In the genomic region with DNA sequence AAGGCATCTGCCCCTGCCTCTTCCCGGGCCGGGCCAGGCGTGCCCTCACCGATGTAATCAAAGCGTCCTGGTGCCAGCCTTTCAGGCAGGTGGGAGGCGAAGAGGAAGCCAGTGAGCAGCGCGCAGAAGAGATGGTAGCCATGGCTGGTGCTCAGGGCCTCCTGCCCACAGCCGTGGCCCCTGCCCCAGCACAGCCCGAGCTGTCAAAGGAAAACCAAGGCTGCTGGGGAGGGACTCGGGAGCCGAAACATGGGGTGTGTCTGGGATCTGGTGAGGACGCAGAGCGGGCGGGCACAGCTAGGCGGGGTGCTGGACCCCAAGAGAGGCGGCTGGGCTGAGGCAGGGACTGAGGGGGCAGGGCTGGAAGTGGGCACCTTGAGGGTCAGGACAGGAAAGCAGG, we compare ENCODE assay signal across 1 cellular context.
TF ChIP-seq lines count a peak whose summit lies in the region.

No MANE protein-coding gene starts in this region.

TF ChIP-seq in WTC11, 78 proteins besides CTCF, POLR2A, EP300 and RAD21:
- TF ChIP-seq ZNF281 (CRISPR knock-in tag; IDR thresholded peaks at IDR 0.05) (no peak), E2F4 (CRISPR knock-in tag; IDR thresholded peaks at IDR 0.05; ENCODE audit: borderline replicate concordance, low read depth) (no peak), CREM (CRISPR knock-in tag; IDR thresholded peaks at IDR 0.05) (no peak), RELA (CRISPR knock-in tag; IDR thresholded peaks at IDR 0.05; ENCODE audit: borderline replicate concordance) (no peak), ZNF121 (CRISPR knock-in tag; IDR thresholded peaks at IDR 0.05) (no peak), CDX4 (CRISPR knock-in tag; IDR thresholded peaks at IDR 0.05; ENCODE audit: borderline replicate concordance) (no peak), MXD4 (CRISPR knock-in tag; IDR thresholded peaks at IDR 0.05; ENCODE audit: borderline replicate concordance) (no peak), SOX15 (CRISPR knock-in tag; IDR thresholded peaks at IDR 0.05) (no peak), ESRRA (CRISPR knock-in tag; IDR thresholded peaks at IDR 0.05; ENCODE audit: borderline replicate concordance) (no peak), ELF4 (CRISPR knock-in tag; IDR thresholded peaks at IDR 0.05; ENCODE audit: low read depth) (no peak), ZNF317 (CRISPR knock-in tag; IDR thresholded peaks at IDR 0.05; ENCODE audit: borderline replicate concordance, low read depth) (no peak), TEAD1 (CRISPR knock-in tag; IDR thresholded peaks at IDR 0.05) (no peak), ZSCAN18 (CRISPR knock-in tag; IDR thresholded peaks at IDR 0.05) (no peak), EMX1 (CRISPR knock-in tag; IDR thresholded peaks at IDR 0.05) (no peak), ZNF512 (CRISPR knock-in tag; IDR thresholded peaks at IDR 0.05; ENCODE audit: borderline replicate concordance) (no peak), ETV6 (CRISPR knock-in tag; IDR thresholded peaks at IDR 0.05) (no peak)
- TF ChIP-seq, protein P1, sequence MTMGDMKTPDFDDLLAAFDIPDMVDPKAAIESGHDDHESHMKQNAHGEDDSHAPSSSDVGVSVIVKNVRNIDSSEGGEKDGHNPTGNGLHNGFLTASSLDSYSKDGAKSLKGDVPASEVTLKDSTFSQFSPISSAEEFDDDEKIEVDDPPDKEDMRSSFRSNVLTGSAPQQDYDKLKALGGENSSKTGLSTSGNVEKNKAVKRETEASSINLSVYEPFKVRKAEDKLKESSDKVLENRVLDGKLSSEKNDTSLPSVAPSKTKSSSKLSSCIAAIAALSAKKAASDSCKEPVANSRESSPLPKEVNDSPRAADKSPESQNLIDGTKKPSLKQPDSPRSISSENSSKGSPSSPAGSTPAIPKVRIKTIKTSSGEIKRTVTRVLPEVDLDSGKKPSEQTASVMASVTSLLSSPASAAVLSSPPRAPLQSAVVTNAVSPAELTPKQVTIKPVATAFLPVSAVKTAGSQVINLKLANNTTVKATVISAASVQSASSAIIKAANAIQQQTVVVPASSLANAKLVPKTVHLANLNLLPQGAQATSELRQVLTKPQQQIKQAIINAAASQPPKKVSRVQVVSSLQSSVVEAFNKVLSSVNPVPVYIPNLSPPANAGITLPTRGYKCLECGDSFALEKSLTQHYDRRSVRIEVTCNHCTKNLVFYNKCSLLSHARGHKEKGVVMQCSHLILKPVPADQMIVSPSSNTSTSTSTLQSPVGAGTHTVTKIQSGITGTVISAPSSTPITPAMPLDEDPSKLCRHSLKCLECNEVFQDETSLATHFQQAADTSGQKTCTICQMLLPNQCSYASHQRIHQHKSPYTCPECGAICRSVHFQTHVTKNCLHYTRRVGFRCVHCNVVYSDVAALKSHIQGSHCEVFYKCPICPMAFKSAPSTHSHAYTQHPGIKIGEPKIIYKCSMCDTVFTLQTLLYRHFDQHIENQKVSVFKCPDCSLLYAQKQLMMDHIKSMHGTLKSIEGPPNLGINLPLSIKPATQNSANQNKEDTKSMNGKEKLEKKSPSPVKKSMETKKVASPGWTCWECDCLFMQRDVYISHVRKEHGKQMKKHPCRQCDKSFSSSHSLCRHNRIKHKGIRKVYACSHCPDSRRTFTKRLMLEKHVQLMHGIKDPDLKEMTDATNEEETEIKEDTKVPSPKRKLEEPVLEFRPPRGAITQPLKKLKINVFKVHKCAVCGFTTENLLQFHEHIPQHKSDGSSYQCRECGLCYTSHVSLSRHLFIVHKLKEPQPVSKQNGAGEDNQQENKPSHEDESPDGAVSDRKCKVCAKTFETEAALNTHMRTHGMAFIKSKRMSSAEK (CRISPR knock-in tag; IDR thresholded peaks at IDR 0.05; ENCODE audit: borderline replicate concordance), result no peak
